In genomic region chr14:22488522-22489246, GRCh38 we compare ENCODE assay signal across 14 cellular contexts.
DNase-seq lines count a peak whose midpoint lies in the region; ATAC-seq and TF ChIP-seq lines count a peak whose summit lies in the region.
"Had no signal": no experiment of that assay in that cellular context is flagged by ENCODE, and none has a peak within 500 bp of the region (broad histone marks: within the 10 kb centered on the region; RNA-seq: fewer than 3 reads in every experiment).

No MANE protein-coding gene starts in this region.

- H4K20me1 ChIP-seq in OCI-LY3 (ENCODE audit: insufficient read depth, low read length) = no peaks in the 10 kb centered on the region

- H3K27ac ChIP-seq in OCI-LY3 (ENCODE audit: low read length) = peak overlapping the region; percentile 99
- H3K27ac ChIP-seq: 22Rv1, upper lobe of left lung had no signal

- H3K79me2 ChIP-seq in OCI-LY3 (ENCODE audit: low read length) = no peaks in the 10 kb centered on the region

- H3K4me2 ChIP-seq in OCI-LY3 (ENCODE audit: low read length) = peak overlapping the region; percentile 69

- peak overlapping the region; percentile 89 for H3K4me3 Mint-ChIP-seq in T-helper 1 cell treated with Interleukin-12 subunit alpha and Interleukin-12 subunit beta and Interleukin-4 antibody, amounts not matched to agents 30 μg/mL and 1 μg/mL, for 36 hours
- H3K4me3 Mint-ChIP-seq in memory B cell = peak overlapping the region; percentile 35
- H3K4me3 Mint-ChIP-seq: dendritic cell treated with granulocyte-macrophage colony-stimulating factor and Interleukin-4, amounts not matched to agents 40 ng/mL and 50 ng/mL, for 4 days; nephron had no signal

- H3K4me1 ChIP-seq in OCI-LY3 (ENCODE audit: low read length) = peaks cover 98% of the 10 kb centered on the region
- H3K4me1 ChIP-seq: upper lobe of left lung had no signal

- H3K27me3 Mint-ChIP-seq in T-helper 1 cell treated with Interleukin-12 subunit alpha and Interleukin-12 subunit beta and Interleukin-4 antibody, amounts not matched to agents 30 μg/mL and 1 μg/mL, for 36 hours (ENCODE audit: low read depth) = no peaks in the 10 kb centered on the region
- H3K27me3 Mint-ChIP-seq in memory B cell = peaks cover 23% of the 10 kb centered on the region

- peak overlapping the region; percentile 95 for H3K27ac Mint-ChIP-seq in T-helper 1 cell treated with Interleukin-12 subunit alpha and Interleukin-12 subunit beta and Interleukin-4 antibody, amounts not matched to agents 30 μg/mL and 1 μg/mL, for 36 hours
- peak overlapping the region; percentile 96 for H3K27ac Mint-ChIP-seq in memory B cell
- H3K27ac Mint-ChIP-seq: dendritic cell treated with granulocyte-macrophage colony-stimulating factor and Interleukin-4, amounts not matched to agents 40 ng/mL and 50 ng/mL, for 4 days had no signal

- no peaks in the 10 kb centered on the region for H3K27me3 ChIP-seq in OCI-LY3 (ENCODE audit: low read depth, low read length)
- H3K27me3 ChIP-seq: upper lobe of left lung had no signal

- no peaks in the 10 kb centered on the region for H3K9me3 ChIP-seq in OCI-LY3 (ENCODE audit: insufficient read depth, low read length)
- H3K9me3 ChIP-seq: upper lobe of left lung had no signal

- peaks cover 34% of the 10 kb centered on the region for H3K4me1 Mint-ChIP-seq in T-helper 1 cell treated with Interleukin-12 subunit alpha and Interleukin-12 subunit beta and Interleukin-4 antibody, amounts not matched to agents 30 μg/mL and 1 μg/mL, for 36 hours (ENCODE audit: low read depth)
- peaks cover 71% of the 10 kb centered on the region for H3K4me1 Mint-ChIP-seq in memory B cell

- H3K36me3 Mint-ChIP-seq in T-helper 1 cell treated with Interleukin-12 subunit alpha and Interleukin-12 subunit beta and Interleukin-4 antibody, amounts not matched to agents 30 μg/mL and 1 μg/mL, for 36 hours (ENCODE audit: low read depth) = peaks cover 62% of the 10 kb centered on the region
- no peaks in the 10 kb centered on the region for H3K36me3 Mint-ChIP-seq in memory B cell

- ATAC-seq in GM19025 (IDR thresholded peaks at IDR 0.05; ENCODE audit: low read depth, unreplicated experiment) = peak; percentile 27
- no peak for ATAC-seq in memory B cell (ENCODE audit: low read depth)

- no peak for DNase-seq in T-helper 1 cell
- no peak for DNase-seq in memory B cell (ENCODE audit: low spot score in 2 of 2)
- DNase-seq in SIG-M5 (lab: John Stamatoyannopoulos, UW) = no peak
- no peak for DNase-seq in epidermal melanocyte (ENCODE audit: insufficient read length, low spot score)
- DNase-seq in NCI-H1436 treated with DMSO at 0.1 percent for 48 hours (lab: John Stamatoyannopoulos, UW) = no peak
- DNase-seq: activated CD4-positive, CD25-positive, alpha-beta regulatory T cell treated with anti-CD3 and anti-CD28 coated beads, Interleukin-2, amount 50 U/mL, for 72 hours; NCI-H69; upper lobe of left lung had no signal

- H3K9ac ChIP-seq in OCI-LY3 (ENCODE audit: low read length) = peak overlapping the region; percentile 85

- no peaks in the 10 kb centered on the region for H3K9me3 Mint-ChIP-seq in T-helper 1 cell treated with Interleukin-12 subunit alpha and Interleukin-12 subunit beta and Interleukin-4 antibody, amounts not matched to agents 30 μg/mL and 1 μg/mL, for 36 hours
- no peaks in the 10 kb centered on the region for H3K9me3 Mint-ChIP-seq in memory B cell
- H3K9me3 Mint-ChIP-seq: dendritic cell treated with granulocyte-macrophage colony-stimulating factor and Interleukin-4, amounts not matched to agents 40 ng/mL and 50 ng/mL, for 4 days; nephron had no signal

- no peak for TF ChIP-seq CTCF in OCI-LY3 (IDR thresholded peaks at IDR 0.05; ENCODE audit: low read depth, low read length)

- peak overlapping the region; percentile 23; the same call in 1 of the 2 replicates for H3K4me3 ChIP-seq in OCI-LY3 (ENCODE audit: low read length)
- H3K4me3 ChIP-seq: upper lobe of left lung had no signal

- peak overlapping the region; percentile 4; the same call in 1 of the 2 replicates for H2AFZ ChIP-seq in OCI-LY3 (ENCODE audit: low read depth, low read length)

- H3K36me3 ChIP-seq in OCI-LY3 (replicated peaks; ENCODE audit: low read depth, low read length) = no peaks in the 10 kb centered on the region
- H3K36me3 ChIP-seq: upper lobe of left lung had no signal
